ENCODE assay signal across 35 cellular contexts in the genomic region with DNA sequence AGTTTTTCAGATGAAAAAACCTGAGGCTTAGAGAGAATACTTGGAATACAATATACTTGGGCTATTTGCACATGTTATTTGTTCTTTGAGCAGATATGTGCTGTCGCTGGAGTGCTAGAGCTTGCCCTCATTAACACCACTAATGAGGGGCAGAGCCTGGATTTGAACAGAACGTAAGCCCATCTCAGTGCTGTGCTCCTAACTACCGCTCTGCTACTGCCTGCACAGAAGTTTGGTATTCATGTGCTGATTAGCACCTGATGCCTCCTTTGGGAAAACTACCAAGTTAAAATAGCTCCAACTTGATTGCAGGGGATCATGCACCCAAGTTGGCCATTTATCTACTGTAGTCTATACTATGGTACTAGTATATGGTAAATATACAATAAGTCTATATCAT. TPM values are rescaled to one million over a fixed set of nuclear protein-coding genes. Genes with fewer than 3 reads are reported as not detected.
"Had no signal": no experiment of that assay in that cellular context is flagged by ENCODE, and none has a peak within 500 bp of the region (broad histone marks: within the 10 kb centered on the region; RNA-seq: fewer than 3 reads in every experiment).

No MANE protein-coding gene starts in this region.

- H3K27ac ChIP-seq: VCaP had no signal

- H3K4me3 Mint-ChIP-seq: activated CD4-positive, alpha-beta memory T cell treated with anti-CD3 and anti-CD28 coated beads, Interleukin-2, amount 10 ng/mL, durations not matched to agents 7 days and 5 days; activated CD8-positive, alpha-beta memory T cell treated with anti-CD3 and anti-CD28 coated beads, Interleukin-2, amount 10 ng/mL, durations not matched to agents 7 days and 5 days; activated naive CD4-positive, alpha-beta T cell treated with anti-CD3 and anti-CD28 coated beads, Interleukin-2, amount 50 U/mL, for 24 hours; activated naive CD8-positive, alpha-beta T cell treated with anti-CD3 and anti-CD28 coated beads, Interleukin-2, amount 10 ng/mL, durations not matched to agents 7 days and 5 days; activated T-cell treated with anti-CD3 and anti-CD28 coated beads, Interleukin-2, amount 50 U/mL, for 72 hours; brain had no signal

- H3K36me3 Mint-ChIP-seq: activated CD8-positive, alpha-beta memory T cell treated with anti-CD3 and anti-CD28 coated beads, Interleukin-2, amount 10 ng/mL, durations not matched to agents 7 days and 5 days; activated naive CD4-positive, alpha-beta T cell treated with anti-CD3 and anti-CD28 coated beads, Interleukin-2, amount 50 U/mL, for 24 hours; activated naive CD8-positive, alpha-beta T cell treated with anti-CD3 and anti-CD28 coated beads, Interleukin-2, amount 10 ng/mL, durations not matched to agents 7 days and 5 days; brain had no signal

- H3K4me1 Mint-ChIP-seq: activated naive CD8-positive, alpha-beta T cell treated with anti-CD3 and anti-CD28 coated beads, Interleukin-2, amount 10 ng/mL, durations not matched to agents 7 days and 5 days had no signal

- H3K27ac Mint-ChIP-seq: activated CD4-positive, alpha-beta memory T cell treated with anti-CD3 and anti-CD28 coated beads, Interleukin-2, amount 10 ng/mL, durations not matched to agents 7 days and 5 days; activated CD8-positive, alpha-beta memory T cell treated with anti-CD3 and anti-CD28 coated beads, Interleukin-2, amount 10 ng/mL, durations not matched to agents 7 days and 5 days; activated naive CD4-positive, alpha-beta T cell treated with anti-CD3 and anti-CD28 coated beads, Interleukin-2, amount 50 U/mL, for 24 hours; activated naive CD8-positive, alpha-beta T cell treated with anti-CD3 and anti-CD28 coated beads, Interleukin-2, amount 10 ng/mL, durations not matched to agents 7 days and 5 days; activated T-cell treated with anti-CD3 and anti-CD28 coated beads, Interleukin-2, amount 50 U/mL, for 72 hours; activated T-helper 17 cell treated with anti-CD3 and anti-CD28 coated beads, Interleukin-2, amount 50 U/mL, for 72 hours; brain had no signal

- DNase-seq: activated CD4-positive, alpha-beta memory T cell treated with anti-CD3 and anti-CD28 coated beads, Interleukin-2, amount 10 ng/mL, durations not matched to agents 7 days and 5 days; activated CD4-positive, alpha-beta T cell treated with anti-CD3 and anti-CD28 coated beads for 1 hour; activated CD4-positive, alpha-beta T cell treated with anti-CD3 and anti-CD28 coated beads for 48 hours; activated CD4-positive, CD25-positive, alpha-beta regulatory T cell; activated CD8-positive, alpha-beta memory T cell treated with anti-CD3 and anti-CD28 coated beads for 24 hours; activated CD8-positive, alpha-beta memory T cell treated with anti-CD3 and anti-CD28 coated beads, Interleukin-2, amount 10 ng/mL, durations not matched to agents 7 days and 5 days; activated CD8-positive, alpha-beta memory T cell treated with anti-CD3 and anti-CD28 coated beads, Interleukin-2, amount 50 U/mL, for 48 hours; activated effector memory CD4-positive, alpha-beta T cell treated with anti-CD3 and anti-CD28 coated beads, Interleukin-2, amount 50 U/mL, for 16 hours; activated naive CD4-positive, alpha-beta T cell; activated naive CD8-positive, alpha-beta T cell treated with anti-CD3 and anti-CD28 coated beads, Interleukin-2, amount 10 ng/mL, durations not matched to agents 7 days and 5 days; activated T-cell treated with anti-CD3 and anti-CD28 coated beads, Interleukin-2, amount 50 U/mL, for 72 hours; central memory CD4-positive, alpha-beta T cell; Kasumi-1; KG1; MM.1S; MV-4-11; NCI-H1092; NCI-H1436 treated with DMSO at 0.1 percent for 48 hours; NCI-H1694 treated with DMSO at 0.1 percent for 48 hours; NCI-H2029; NCI-H345; NCI-H524 treated with DMSO at 0.1 percent for 48 hours; NCI-H748 treated with DMSO at 0.1 percent for 48 hours; NK-92 treated with Interleukin-12 subunit alpha and Interleukin-12 subunit beta, amount 100 ng/mL, for 24 hours; PC-3; Right ventricle myocardium superior; SW 1271; T-helper 1 cell; T-helper 9 cell had no signal

- ATAC-seq: activated CD8-positive, alpha-beta memory T cell treated with anti-CD3 and anti-CD28 coated beads, Interleukin-2, amount 10 ng/mL, durations not matched to agents 7 days and 5 days; activated T-cell treated with anti-CD3 and anti-CD28 coated beads, Interleukin-2, amount 50 U/mL, for 72 hours; activated T-helper 17 cell treated with anti-CD3 and anti-CD28 coated beads, Interleukin-2, amount 50 U/mL, for 72 hours; PC-3 had no signal

- FAIRE-seq: RCC 7860 had no signal

- H3K27me3 Mint-ChIP-seq: activated CD4-positive, alpha-beta memory T cell treated with anti-CD3 and anti-CD28 coated beads, Interleukin-2, amount 10 ng/mL, durations not matched to agents 7 days and 5 days; activated CD8-positive, alpha-beta memory T cell treated with anti-CD3 and anti-CD28 coated beads, Interleukin-2, amount 10 ng/mL, durations not matched to agents 7 days and 5 days; activated naive CD4-positive, alpha-beta T cell treated with anti-CD3 and anti-CD28 coated beads, Interleukin-2, amount 50 U/mL, for 24 hours; activated T-helper 17 cell treated with anti-CD3 and anti-CD28 coated beads, Interleukin-2, amount 50 U/mL, for 72 hours had no signal

- H3K9me3 Mint-ChIP-seq: activated CD4-positive, alpha-beta memory T cell treated with anti-CD3 and anti-CD28 coated beads, Interleukin-2, amount 10 ng/mL, durations not matched to agents 7 days and 5 days; activated naive CD4-positive, alpha-beta T cell treated with anti-CD3 and anti-CD28 coated beads, Interleukin-2, amount 50 U/mL, for 24 hours; activated naive CD8-positive, alpha-beta T cell treated with anti-CD3 and anti-CD28 coated beads, Interleukin-2, amount 10 ng/mL, durations not matched to agents 7 days and 5 days; activated T-cell treated with anti-CD3 and anti-CD28 coated beads, Interleukin-2, amount 50 U/mL, for 72 hours; activated T-helper 17 cell treated with anti-CD3 and anti-CD28 coated beads, Interleukin-2, amount 50 U/mL, for 72 hours; brain had no signal

RNA-seq across cellular contexts. Expression of gene GPR87, which starts 3.6 kb away (rescaled TPM):
- total RNA-seq: activated naive CD8-positive, alpha-beta T cell treated with anti-CD3 and anti-CD28 coated beads, Interleukin-2, amount 10 ng/mL, durations not matched to agents 7 days and 5 days; NCI-H460; Right ventricle myocardium superior had no signal

RNA-seq across cellular contexts. Expression of gene P2RY13, which starts 16.4 kb away (rescaled TPM):
- total RNA-seq: activated CD4-positive, alpha-beta memory T cell treated with anti-CD3 and anti-CD28 coated beads, Interleukin-2, amount 10 ng/mL, durations not matched to agents 7 days and 5 days; activated CD8-positive, alpha-beta memory T cell treated with anti-CD3 and anti-CD28 coated beads, Interleukin-2, amount 10 ng/mL, durations not matched to agents 7 days and 5 days; activated naive CD8-positive, alpha-beta T cell treated with anti-CD3 and anti-CD28 coated beads, Interleukin-2, amount 10 ng/mL, durations not matched to agents 7 days and 5 days; activated T-cell treated with anti-CD3 and anti-CD28 coated beads, Interleukin-2, amount 50 U/mL, for 72 hours; activated T-helper 17 cell treated with anti-CD3 and anti-CD28 coated beads, Interleukin-2, amount 50 U/mL, for 72 hours; NCI-H460; PC-3 had no signal

RNA-seq across cellular contexts. Expression of gene P2RY14, which starts 34.6 kb away (rescaled TPM):
- total RNA-seq: NCI-H460, PC-3 had no signal
